Comparison of ENCODE assay signal across 10 cellular contexts in the genomic region with DNA sequence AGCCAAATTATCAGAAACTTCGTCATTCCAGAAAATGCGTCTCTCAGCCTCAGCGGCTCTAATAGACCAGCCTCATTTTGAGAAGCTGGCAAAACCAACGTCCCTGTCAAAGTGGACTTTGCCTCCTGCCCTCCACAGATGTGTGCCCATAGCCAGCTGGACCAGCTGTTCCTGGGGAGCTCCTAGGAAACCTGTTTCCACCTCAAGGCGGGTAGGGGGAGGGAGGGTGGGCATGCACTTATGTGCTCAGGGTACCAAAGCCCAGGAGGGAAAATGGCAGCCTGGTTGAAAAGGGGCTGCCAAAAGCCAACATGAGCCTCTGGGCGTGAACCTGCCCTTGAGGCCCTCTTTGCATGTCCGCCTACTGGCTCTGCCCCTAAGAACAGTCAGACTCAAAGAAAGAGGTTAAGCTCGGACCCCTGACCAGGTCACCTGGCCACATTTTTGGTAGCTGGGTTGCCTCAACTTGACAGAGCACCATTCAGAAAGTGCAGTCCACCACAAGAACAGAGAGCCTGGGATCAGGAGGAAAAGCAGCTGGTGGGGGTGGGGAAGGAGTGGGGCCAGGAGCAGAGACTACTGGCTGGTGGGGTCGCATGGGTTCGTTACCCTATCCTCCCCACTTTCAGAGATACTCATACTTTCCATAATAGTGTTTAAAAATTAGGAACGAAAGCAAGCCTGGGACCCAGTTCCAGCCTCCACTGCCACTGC. TPM values are rescaled to one million over a fixed set of nuclear protein-coding genes. Genes with fewer than 3 reads are reported as not detected.
A peak's percentile ranks its signal among the peaks of the same experiment; 100 is the strongest.
DNase-seq lines count a peak whose midpoint lies in the region; ATAC-seq and TF ChIP-seq lines count a peak whose summit lies in the region.
"Had no signal": no experiment of that assay in that cellular context is flagged by ENCODE, and none has a peak within 500 bp of the region (broad histone marks: within the 10 kb centered on the region; RNA-seq: fewer than 3 reads in every experiment).

No MANE protein-coding gene starts in this region.

- H3K27me3 Mint-ChIP-seq in CD4-positive, alpha-beta memory T cell = no peaks in the 10 kb centered on the region
- no peaks in the 10 kb centered on the region for H3K27me3 Mint-ChIP-seq in T-helper 2 cell treated with Interferon-gamma antibody and Interleukin-4, amounts not matched to agents 5 μg/mL and 100 μg/mL, for 36 hours (ENCODE audit: low read depth)

- peaks cover 28 to 68% (median 51%) of the 10 kb centered on the region in 4 donors for H3K4me1 Mint-ChIP-seq in CD4-positive, alpha-beta memory T cell
- peaks cover 25% of the 10 kb centered on the region for H3K4me1 Mint-ChIP-seq in T-helper 2 cell treated with Interferon-gamma antibody and Interleukin-4, amounts not matched to agents 5 μg/mL and 100 μg/mL, for 36 hours (ENCODE audit: low read depth)

- H3K4me3 ChIP-seq in ACC112 (ENCODE audit: low read depth, low read length) = peak overlapping the region; percentile 40; the same call in 1 of the 2 replicates
- H3K4me3 ChIP-seq in CD4-positive, alpha-beta memory T cell (ENCODE audit: low read length in 2 of 2) = no peak overlapping the region

- no peak for TF ChIP-seq CTCF in VCaP (conservative IDR thresholded peaks at IDR 0.05)

- no peaks in the 10 kb centered on the region for H3K9me3 ChIP-seq in CD4-positive, alpha-beta memory T cell (ENCODE audit: control insufficient read depth in 1 of 2, low read length in 2 of 2)

- POLR2A ChIA-PET in CD4-positive, alpha-beta memory T cell (lab: Charles Lee; ENCODE audit: partially characterized antibody) = no interaction called here

- peak overlapping the region; percentile 84 for H3K27ac ChIP-seq in ACC112 (ENCODE audit: low read depth, low read length)
- peak overlapping the region; percentile 96 for H3K27ac ChIP-seq in VCaP
- H3K27ac ChIP-seq in CD4-positive, alpha-beta memory T cell (ENCODE audit: low read depth, low read length) = no peak overlapping the region

- H3K4me3 Mint-ChIP-seq in CD4-positive, alpha-beta memory T cell = no peak overlapping the region
- no peak overlapping the region for H3K4me3 Mint-ChIP-seq in T-helper 2 cell treated with Interferon-gamma antibody and Interleukin-4, amounts not matched to agents 5 μg/mL and 100 μg/mL, for 36 hours

- peaks cover 3% of the 10 kb centered on the region for H3K79me2 ChIP-seq in ACC112 (ENCODE audit: control insufficient read depth, insufficient read depth, low read length, unreplicated experiment)

- CTCF ChIA-PET in CD4-positive, alpha-beta memory T cell (lab: Charles Lee; ENCODE audit: partially characterized antibody) = interaction anchor here (2.3 kb wide), 1 partner anchor 22 kb away, joined by 9 read pairs; no protein-coding TSS in a partner anchor

- peaks cover 29% of the 10 kb centered on the region for H3K4me1 ChIP-seq in ACC112 (ENCODE audit: control insufficient read depth, insufficient read depth, low read length, unreplicated experiment)
- peaks cover 33% of the 10 kb centered on the region for H3K4me1 ChIP-seq in CD4-positive, alpha-beta memory T cell (ENCODE audit: insufficient read depth, low read length)

- no peaks in the 10 kb centered on the region for H3K9me3 Mint-ChIP-seq in CD4-positive, alpha-beta memory T cell
- no peaks in the 10 kb centered on the region for H3K9me3 Mint-ChIP-seq in T-helper 2 cell treated with Interferon-gamma antibody and Interleukin-4, amounts not matched to agents 5 μg/mL and 100 μg/mL, for 36 hours

- intact Hi-C loops in left ventricle myocardium superior (cut with micrococcal nuclease) (no loop called here), posterior vena cava (cut with DNase I) (loop anchor here in 1 of 2 donors (1.0 kb wide), 1 partner anchor 44 kb away; no protein-coding TSS in a partner anchor)
- intact Hi-C loops in CD4-positive, alpha-beta memory T cell (cut with micrococcal nuclease) = loop anchor here (5.0 kb wide), 1 partner anchor 593 kb away; no protein-coding TSS in a partner anchor

- H3K36me3 Mint-ChIP-seq in CD4-positive, alpha-beta memory T cell = peaks cover 0 to 3% of the 10 kb centered on the region in 2 donors
- no peaks in the 10 kb centered on the region for H3K36me3 Mint-ChIP-seq in T-helper 2 cell treated with Interferon-gamma antibody and Interleukin-4, amounts not matched to agents 5 μg/mL and 100 μg/mL, for 36 hours (ENCODE audit: low read depth)

- H3K27me3 ChIP-seq in ACC112 (ENCODE audit: insufficient read depth, low read length) = no peaks in the 10 kb centered on the region
- no peaks in the 10 kb centered on the region for H3K27me3 ChIP-seq in CD4-positive, alpha-beta memory T cell (ENCODE audit: insufficient read depth, low read length)

- H2AFZ ChIP-seq in ACC112 (ENCODE audit: low read length, unreplicated experiment) = no peak overlapping the region

- no peaks in the 10 kb centered on the region for H3K36me3 ChIP-seq in ACC112 (ENCODE audit: insufficient read depth, low read length)
- H3K36me3 ChIP-seq in CD4-positive, alpha-beta memory T cell (ENCODE audit: insufficient read depth, low read length) = no peaks in the 10 kb centered on the region

- DNase-seq in left ventricle myocardium superior = peak; percentile 14
- DNase-seq in posterior vena cava (ENCODE audit: low spot score) = peak; percentile 24
- no peak for DNase-seq in hippocampal formation (lab: John Stamatoyannopoulos, UW)
- DNase-seq in erythroblast (lab: John Stamatoyannopoulos, UW) = no peak
- DNase-seq in CD4-positive, alpha-beta memory T cell = no peak
- no peak for DNase-seq in T-helper 2 cell treated with Interferon-gamma antibody and Interleukin-4, amounts not matched to agents 5 μg/mL and 100 μg/mL, for 36 hours (ENCODE audit: low spot score)
- DNase-seq: GDM1, NCI-H1105 had no signal

- no peak for TF ChIP-seq POLR2A in erythroblast (IDR thresholded peaks at IDR 0.05; ENCODE audit: low read length)

- peak overlapping the region in 2 of 7 donors; percentile 19 to 69 for H3K27ac Mint-ChIP-seq in CD4-positive, alpha-beta memory T cell
- no peak overlapping the region for H3K27ac Mint-ChIP-seq in T-helper 2 cell treated with Interferon-gamma antibody and Interleukin-4, amounts not matched to agents 5 μg/mL and 100 μg/mL, for 36 hours

- ATAC-seq in left ventricle myocardium superior = no peak

RNA-seq across cellular contexts. Expression of gene PER2, which starts 3.5 kb away (rescaled TPM):
- total RNA-seq in left ventricle myocardium superior = 4.5 TPM
- total RNA-seq in posterior vena cava = 10 to 100 TPM; 10.1 to 16.8 TPM
- total RNA-seq in CD4-positive, alpha-beta memory T cell = 10 to 100 TPM; 11.5 to 13.4 TPM
- polyA plus RNA-seq in CD4-positive, alpha-beta memory T cell = 1 to 10 TPM in 1 of 2 donors, under 1 TPM in 1; 0.42 to 5.3 TPM

RNA-seq across cellular contexts. Expression of gene TRAF3IP1, which starts 35.4 kb away (rescaled TPM):
- total RNA-seq in left ventricle myocardium superior = 13.8 TPM
- total RNA-seq in posterior vena cava = 10 to 100 TPM; 27.1 to 37.2 TPM
- total RNA-seq in CD4-positive, alpha-beta memory T cell = 10 to 100 TPM in 1 of 2 experiments, 1 to 10 TPM in 1; 6.8 to 11.0 TPM
- polyA plus RNA-seq in CD4-positive, alpha-beta memory T cell = 1 to 10 TPM; 3.0 to 6.6 TPM

RNA-seq across cellular contexts. Expression of gene HES6, which starts 45.1 kb away (rescaled TPM):
- total RNA-seq in left ventricle myocardium superior (2.7 TPM), posterior vena cava (1 to 10 TPM; 2.3 to 6.9 TPM)
- 1 to 10 TPM in 1 of 2 experiments, under 1 TPM in 1; 0.67 to 2.1 TPM for total RNA-seq in CD4-positive, alpha-beta memory T cell
- polyA plus RNA-seq in CD4-positive, alpha-beta memory T cell = 1 to 10 TPM in 1 of 2 donors, under 1 TPM in 1; 0.99 to 4.9 TPM

Comparison
In these comparisons a context has a peak if more than half of its experiments do, and no peak if none do; other contexts are left out.
1. DNase-seq: peak in left ventricle myocardium superior (single experiment) and posterior vena cava (single experiment); none in hippocampal formation (0 of 2), erythroblast (0 of 2), CD4-positive, alpha-beta memory T cell (0 of 5) and T-helper 2 cell treated with Interferon-gamma antibody and Interleukin-4, amounts not matched to agents 5 μg/mL and 100 μg/mL, for 36 hours (single experiment).